In genomic region chr5:172428224-172429166, GRCh38 we compare ENCODE assay signal across 15 cellular contexts. TPM values are rescaled to one million over a fixed set of nuclear protein-coding genes. Genes with fewer than 3 reads are reported as not detected.
DNase-seq lines count a peak whose midpoint lies in the region; ATAC-seq and TF ChIP-seq lines count a peak whose summit lies in the region.
"Had no signal": no experiment of that assay in that cellular context is flagged by ENCODE, and none has a peak within 500 bp of the region (broad histone marks: within the 10 kb centered on the region; RNA-seq: fewer than 3 reads in every experiment).

No MANE protein-coding gene starts in this region.

- H3K14ac ChIP-seq in trophoblast cell (ENCODE audit: low read length) = no peak overlapping the region

- H3K4me3 ChIP-seq in mammary epithelial cell (replicated peaks in 1 of 3; ENCODE audit: insufficient read depth in 1 of 3, low read depth in 2 of 3, low read length in 3 of 3) (no peak overlapping the region), trophoblast cell (ENCODE audit: low read depth, low read length) (no peak overlapping the region), vagina (no peak overlapping the region)

- H3K79me2 ChIP-seq in mammary epithelial cell (ENCODE audit: insufficient read depth, low read length) = peaks cover 11% of the 10 kb centered on the region
- H3K79me2 ChIP-seq in trophoblast cell (ENCODE audit: control insufficient read depth, insufficient read depth, low read length, poor library complexity) = peaks cover 7% of the 10 kb centered on the region

- H3K4me3 Mint-ChIP-seq in MCF 10A (ENCODE audit: unreplicated experiment) = no peak overlapping the region
- no peak overlapping the region for H3K4me3 Mint-ChIP-seq in activated CD4-positive, alpha-beta memory T cell treated with anti-CD3 and anti-CD28 coated beads for 36 hours
- H3K4me3 Mint-ChIP-seq: effector memory CD8-positive, alpha-beta T cell; memory B cell had no signal

- H3K9ac ChIP-seq in mammary epithelial cell (ENCODE audit: insufficient read depth, low read length) (no peak overlapping the region), trophoblast cell (ENCODE audit: low read length) (no peak overlapping the region)

- no peak overlapping the region for H4K91ac ChIP-seq in trophoblast cell (ENCODE audit: low read depth, low read length)

- H3K18ac ChIP-seq in trophoblast cell (ENCODE audit: low read length) = peak overlapping the region; percentile 16

- H4K8ac ChIP-seq in trophoblast cell (ENCODE audit: low read depth, low read length) = no peak overlapping the region

- peak overlapping the region; percentile 20 for H3K27ac Mint-ChIP-seq in MCF 10A (ENCODE audit: low read depth, unreplicated experiment)
- H3K27ac Mint-ChIP-seq in activated CD4-positive, alpha-beta memory T cell treated with anti-CD3 and anti-CD28 coated beads for 36 hours = no peak overlapping the region
- H3K27ac Mint-ChIP-seq: effector memory CD8-positive, alpha-beta T cell; memory B cell had no signal

- H3K27me3 Mint-ChIP-seq in MCF 10A (ENCODE audit: insufficient read depth, unreplicated experiment) = no peaks in the 10 kb centered on the region
- peaks cover 16% of the 10 kb centered on the region for H3K27me3 Mint-ChIP-seq in activated CD4-positive, alpha-beta memory T cell treated with anti-CD3 and anti-CD28 coated beads for 36 hours

- H3K4me1 ChIP-seq in mammary epithelial cell (ENCODE audit: insufficient read depth, low read length) = no peaks in the 10 kb centered on the region
- peaks cover 0 to 12% of the 10 kb centered on the region in 2 experiments for H3K4me1 ChIP-seq in trophoblast cell (ENCODE audit: control insufficient read depth in 1 of 2, insufficient read depth in 2 of 2, low read length in 2 of 2)
- H3K4me1 ChIP-seq in vagina = peaks cover 88% of the 10 kb centered on the region

- H3K9me3 ChIP-seq in mammary epithelial cell (replicated peaks; ENCODE audit: insufficient read depth, low read length) (no peaks in the 10 kb centered on the region), trophoblast cell (ENCODE audit: insufficient read depth, low read depth, low read length) (no peaks in the 10 kb centered on the region), vagina (no peaks in the 10 kb centered on the region)

- in situ Hi-C loops in mammary epithelial cell (cut with MboI; ENCODE audit: low sequenced_read_pairs in 2 of 2) = no loop called here

- no peak overlapping the region for H3K23ac ChIP-seq in trophoblast cell (ENCODE audit: low read length)

- no peaks in the 10 kb centered on the region for H4K20me1 ChIP-seq in mammary epithelial cell (ENCODE audit: insufficient read depth, low read length)

- H3K79me1 ChIP-seq in trophoblast cell (ENCODE audit: low read length) = no peaks in the 10 kb centered on the region

- CTCF ChIA-PET in MCF 10A (lab: Yijun Ruan, JAX) = interaction anchor here (0.6 kb wide), 1 partner anchor 24 kb away, joined by 3 read pairs; no protein-coding TSS in a partner anchor
- CTCF ChIA-PET in mammary epithelial cell (lab: Charles Lee; ENCODE audit: low non-redundant PET) = no interaction called here
- CTCF ChIA-PET in activated CD4-positive, alpha-beta memory T cell treated with anti-CD3 and anti-CD28 coated beads for 36 hours (lab: Charles Lee) = no interaction called here

- peaks cover 18% of the 10 kb centered on the region for H3K4me1 Mint-ChIP-seq in MCF 10A (ENCODE audit: insufficient read depth, unreplicated experiment)
- H3K4me1 Mint-ChIP-seq in activated CD4-positive, alpha-beta memory T cell treated with anti-CD3 and anti-CD28 coated beads for 36 hours (ENCODE audit: low read depth) = no peaks in the 10 kb centered on the region
- H3K4me1 Mint-ChIP-seq: memory B cell had no signal

- H2AK5ac ChIP-seq in trophoblast cell (ENCODE audit: low read length) = no peak overlapping the region

- no peaks in the 10 kb centered on the region for H3K36me3 ChIP-seq in mammary epithelial cell (ENCODE audit: insufficient read depth, low read length)
- H3K36me3 ChIP-seq in trophoblast cell (ENCODE audit: control insufficient read depth in 1 of 2, insufficient read depth in 2 of 2, low read length in 2 of 2) = peaks cover 21 to 23% of the 10 kb centered on the region in 2 experiments
- H3K36me3 ChIP-seq in vagina = no peaks in the 10 kb centered on the region

- intact Hi-C loops in MCF 10A (cut with micrococcal nuclease) = no loop called here
- intact Hi-C loops in mammary epithelial cell (cut with micrococcal nuclease) = no loop called here
- intact Hi-C loops in left ventricle myocardium superior (cut with micrococcal nuclease) = no loop called here
- intact Hi-C loops in vagina (cut with DNase I) = no loop called here
- intact Hi-C loops in activated CD4-positive, alpha-beta memory T cell treated with anti-CD3 and anti-CD28 coated beads for 36 hours (cut with micrococcal nuclease) = no loop called here

- WGBS in mammary epithelial cell (ENCODE audit: low coverage, missing lambda C conversion rate) = 96% methylated on average over 8 of the region's 12 CpGs
- no CpG with 5 or more reads among the region's 12 CpGs for WGBS in trophoblast cell (ENCODE audit: extremely low coverage, insufficient coverage, insufficient read length)

- TF ChIP-seq CTCF in MCF 10A (IDR thresholded peaks at IDR 0.05; ENCODE audit: unreplicated experiment) (no peak), mammary epithelial cell (conservative IDR thresholded peaks at IDR 0.05 in 1 of 2, IDR thresholded peaks at IDR 0.05 in 1 of 2; ENCODE audit: extremely low read depth in 1 of 2, insufficient read depth in 1 of 2, low read depth in 1 of 2, low read length in 2 of 2) (no peak), vagina (IDR thresholded peaks at IDR 0.05) (no peak)

- peak; percentile 5 for ATAC-seq in left ventricle myocardium superior
- no peak for ATAC-seq in HG03571 (IDR thresholded peaks at IDR 0.05; ENCODE audit: unreplicated experiment)
- ATAC-seq: effector memory CD8-positive, alpha-beta T cell had no signal

- peaks cover 37% of the 10 kb centered on the region for H3K36me3 Mint-ChIP-seq in MCF 10A (ENCODE audit: insufficient read depth, unreplicated experiment)
- H3K36me3 Mint-ChIP-seq in activated CD4-positive, alpha-beta memory T cell treated with anti-CD3 and anti-CD28 coated beads for 36 hours = no peaks in the 10 kb centered on the region
- H3K36me3 Mint-ChIP-seq: memory B cell had no signal

- H2AFZ ChIP-seq in mammary epithelial cell (ENCODE audit: low read depth, low read length) (no peak overlapping the region), trophoblast cell (ENCODE audit: insufficient read depth, low read length, poor library complexity) (no peak overlapping the region)

- H3K27ac ChIP-seq in mammary epithelial cell (ENCODE audit: insufficient read depth, low read depth, low read length) (no peak overlapping the region), trophoblast cell (ENCODE audit: low read depth, low read length) (no peak overlapping the region), vagina (peak overlapping the region; percentile 98)

- H4K12ac ChIP-seq in trophoblast cell (ENCODE audit: low read depth, low read length) = no peak overlapping the region

- POLR2A ChIA-PET in MCF 10A (lab: Yijun Ruan, JAX) = interaction anchor here (0.7 to 1.1 kb wide), 2 partner anchors 14 to 22 kb away, joined by 3 read pairs; no protein-coding TSS in a partner anchor
- POLR2A ChIA-PET in activated CD4-positive, alpha-beta memory T cell treated with anti-CD3 and anti-CD28 coated beads for 36 hours (lab: Charles Lee) = no interaction called here

- H2BK120ac ChIP-seq in trophoblast cell (ENCODE audit: insufficient read depth, low read length, poor library complexity) = no peak overlapping the region

- DNase-seq in MCF 10A (ENCODE audit: unreplicated experiment) (no peak), mammary epithelial cell (no peak), left ventricle myocardium superior (no peak), trophoblast cell (no peak), vagina (ENCODE audit: extremely low spot score in 2 of 2) (no peak), mucosa of gallbladder (ENCODE audit: low spot score) (no peak)
- no peak for DNase-seq in activated CD4-positive, alpha-beta memory T cell treated with anti-CD3 and anti-CD28 coated beads for 36 hours
- DNase-seq: activated T-cell treated with anti-CD3 and anti-CD28 coated beads, Interleukin-2, amount 50 U/mL, for 48 hours; aorta; effector memory CD8-positive, alpha-beta T cell; NCI-H2227 treated with DMSO at 0.1 percent for 48 hours; stimulated activated naive CD4-positive, alpha-beta T cell treated with Interleukin-2 at 50 U/mL for 16 hours; SW 1271 had no signal

- dilution Hi-C loops in mammary epithelial cell (cut with HindIII; ENCODE audit: low sequenced_read_pairs) = no loop called here

- no peak overlapping the region for H2BK12ac ChIP-seq in trophoblast cell (ENCODE audit: low read length)

- H3K4me2 ChIP-seq in mammary epithelial cell (ENCODE audit: insufficient read depth, low read depth, low read length) (no peak overlapping the region), trophoblast cell (ENCODE audit: low read length) (no peak overlapping the region)

- H3K4ac ChIP-seq in trophoblast cell (ENCODE audit: low read depth, low read length) = no peak overlapping the region

- H2BK5ac ChIP-seq in trophoblast cell (ENCODE audit: low read depth, low read length, poor library complexity) = no peak overlapping the region

- H3K27me3 ChIP-seq in mammary epithelial cell (ENCODE audit: insufficient read depth, low read length) (no peaks in the 10 kb centered on the region), trophoblast cell (ENCODE audit: insufficient read depth, low read length) (no peaks in the 10 kb centered on the region), vagina (no peaks in the 10 kb centered on the region)

- no TSS peak for BruUV-seq in MCF 10A (replicated peaks; lab: Mats Ljungman, UMichigan)
- no TSS peak for BruUV-seq in mammary epithelial cell (replicated peaks; lab: Mats Ljungman, UMichigan)

- no peak for TF ChIP-seq POLR2A in vagina (IDR thresholded peaks at IDR 0.05)

- H3K9me3 Mint-ChIP-seq in MCF 10A (ENCODE audit: unreplicated experiment) = no peaks in the 10 kb centered on the region
- H3K9me3 Mint-ChIP-seq in activated CD4-positive, alpha-beta memory T cell treated with anti-CD3 and anti-CD28 coated beads for 36 hours = no peaks in the 10 kb centered on the region
- H3K9me3 Mint-ChIP-seq: effector memory CD8-positive, alpha-beta T cell; memory B cell had no signal

RNA-seq across cellular contexts. Expression of gene SH3PXD2B, which starts 25.8 kb away (rescaled TPM):
- total RNA-seq in MCF 10A (2022) = 34.1 and 42.3 TPM in 2 replicates
- 10 to 100 TPM; 19.2 to 25.1 TPM for total RNA-seq in mammary epithelial cell
- polyA plus RNA-seq in mammary epithelial cell = 14.1 TPM
- polyA minus RNA-seq in mammary epithelial cell = 33.7 TPM
- 5.0 TPM for total RNA-seq in left ventricle myocardium superior
- polyA plus RNA-seq in trophoblast cell (2013) = 40.1 and 41.6 TPM in 2 replicates
- 30.9 TPM for total RNA-seq in vagina
- 30.6 TPM for total RNA-seq in mucosa of gallbladder
- total RNA-seq in activated CD4-positive, alpha-beta memory T cell treated with anti-CD3 and anti-CD28 coated beads for 36 hours = 1 to 10 TPM in 1 of 2 experiments, under 1 TPM in 1; 0.99 to 1.1 TPM
